Comparison of ENCODE assay signal across 8 cellular contexts in genomic region chr15:34039180-34039486, GRCh38. TPM values are rescaled to one million over a fixed set of nuclear protein-coding genes. Genes with fewer than 3 reads are reported as not detected.
DNase-seq lines count a peak whose midpoint lies in the region; ATAC-seq and TF ChIP-seq lines count a peak whose summit lies in the region.

AVEN (minus strand) TSS chr15:34039204; CDS start chr15:34039046, 158 bp downstream.

- no peaks in the 10 kb centered on the region for H3K27me3 Mint-ChIP-seq in activated naive CD4-positive, alpha-beta T cell treated with anti-CD3 and anti-CD28 coated beads for 36 hours (ENCODE audit: low read depth)
- no peaks in the 10 kb centered on the region for H3K27me3 Mint-ChIP-seq in central memory CD8-positive, alpha-beta T cell

- peak within 1 kb of the TSS; percentile 96 for H3K27ac ChIP-seq in mesenchymal stem cell (ENCODE audit: low read length, poor library complexity, severe bottlenecking)
- peak within 1 kb of the TSS; percentile 89 for H3K27ac ChIP-seq in upper lobe of right lung

- peak within 1 kb of the TSS; percentile 94 for H4K8ac ChIP-seq in mesenchymal stem cell (ENCODE audit: low read length)

- peaks cover 19% of the 10 kb centered on the region for H3K4me1 Mint-ChIP-seq in activated naive CD4-positive, alpha-beta T cell treated with anti-CD3 and anti-CD28 coated beads for 36 hours (ENCODE audit: low read depth)
- peaks cover 15% of the 10 kb centered on the region for H3K4me1 Mint-ChIP-seq in central memory CD8-positive, alpha-beta T cell

- H3K14ac ChIP-seq in mesenchymal stem cell (ENCODE audit: low read length in 2 of 2), result peak within 1 kb of the TSS; percentile 86 to 95

- no peak for DNase-seq in activated naive CD4-positive, alpha-beta T cell treated with anti-CD3 and anti-CD28 coated beads for 36 hours
- DNase-seq in activated naive CD4-positive, alpha-beta T cell treated with Interleukin-2 at 50 U/mL for 16 hours, result no peak
- DNase-seq in central memory CD8-positive, alpha-beta T cell (ENCODE audit: low spot score in 2 of 2), result no peak
- DNase-seq in mesenchymal stem cell (no peak), upper lobe of right lung (no peak), GM19240 (ENCODE audit: insufficient read length, low spot score) (no peak), NOMO-1 (lab: John Stamatoyannopoulos, UW; ENCODE audit: unreplicated experiment in 2 of 2) (no peak)

- peak within 1 kb of the TSS; percentile 98 for H2BK5ac ChIP-seq in mesenchymal stem cell (ENCODE audit: low read depth, low read length, poor library complexity, severe bottlenecking)

- peak within 1 kb of the TSS; percentile 93 for H2BK15ac ChIP-seq in mesenchymal stem cell (ENCODE audit: low read depth, poor library complexity, severe bottlenecking)

- peak within 1 kb of the TSS; percentile 97 for H3K9ac ChIP-seq in mesenchymal stem cell (ENCODE audit: low read length)

- H2BK120ac ChIP-seq in mesenchymal stem cell (ENCODE audit: low read depth, low read length), result peak within 1 kb of the TSS; percentile 85

- H3K27ac Mint-ChIP-seq in activated naive CD4-positive, alpha-beta T cell treated with anti-CD3 and anti-CD28 coated beads for 36 hours, result peak within 1 kb of the TSS; percentile 92
- peak within 1 kb of the TSS; percentile 85 for H3K27ac Mint-ChIP-seq in central memory CD8-positive, alpha-beta T cell (ENCODE audit: low read depth)

- no peak for TF ChIP-seq CTCF in upper lobe of right lung (IDR thresholded peaks at IDR 0.05)

- H3K9me3 Mint-ChIP-seq in activated naive CD4-positive, alpha-beta T cell treated with anti-CD3 and anti-CD28 coated beads for 36 hours, result no peaks in the 10 kb centered on the region
- no peaks in the 10 kb centered on the region for H3K9me3 Mint-ChIP-seq in central memory CD8-positive, alpha-beta T cell

- peak within 1 kb of the TSS; percentile 94 to 96 for H3K4ac ChIP-seq in mesenchymal stem cell (ENCODE audit: low read depth in 1 of 2, low read length in 2 of 2)

- H3K4me3 Mint-ChIP-seq in activated naive CD4-positive, alpha-beta T cell treated with anti-CD3 and anti-CD28 coated beads for 36 hours, result peak within 1 kb of the TSS; percentile 92
- peak within 1 kb of the TSS; percentile 84 for H3K4me3 Mint-ChIP-seq in central memory CD8-positive, alpha-beta T cell

- peak within 1 kb of the TSS; percentile 10 for H2AK5ac ChIP-seq in mesenchymal stem cell (ENCODE audit: low read length, severe bottlenecking)

- H3K4me3 ChIP-seq in mesenchymal stem cell (ENCODE audit: insufficient read depth in 1 of 2, low read depth in 1 of 2, low read length in 2 of 2) (peak within 1 kb of the TSS; percentile 96), upper lobe of right lung (peak within 1 kb of the TSS; percentile 85)

- peak within 1 kb of the TSS; percentile 96 to 98 for H3K18ac ChIP-seq in mesenchymal stem cell (ENCODE audit: low read depth in 1 of 2, low read length in 2 of 2)

- peaks cover 2% of the 10 kb centered on the region for H3K4me1 ChIP-seq in mesenchymal stem cell (ENCODE audit: control insufficient read depth, insufficient read depth, low read depth, low read length)
- peaks cover 7% of the 10 kb centered on the region for H3K4me1 ChIP-seq in upper lobe of right lung

- H4K91ac ChIP-seq in mesenchymal stem cell (ENCODE audit: low read length), result peak within 1 kb of the TSS; percentile 97

- peaks cover 1% of the 10 kb centered on the region for H3K79me1 ChIP-seq in mesenchymal stem cell (replicated peaks; ENCODE audit: low read length, poor library complexity, severe bottlenecking)

- H3K36me3 ChIP-seq in mesenchymal stem cell (ENCODE audit: control insufficient read depth in 1 of 2, insufficient read depth in 2 of 2, low read depth in 1 of 2, low read length in 2 of 2), result no peaks in the 10 kb centered on the region
- no peaks in the 10 kb centered on the region for H3K36me3 ChIP-seq in upper lobe of right lung

- H3K23ac ChIP-seq in mesenchymal stem cell (ENCODE audit: low read length in 2 of 2), result peak within 1 kb of the TSS; percentile 1 to 23

- no peaks in the 10 kb centered on the region for H3K36me3 Mint-ChIP-seq in activated naive CD4-positive, alpha-beta T cell treated with anti-CD3 and anti-CD28 coated beads for 36 hours (ENCODE audit: low read depth)
- H3K36me3 Mint-ChIP-seq in central memory CD8-positive, alpha-beta T cell (ENCODE audit: insufficient read depth), result peaks cover 2% of the 10 kb centered on the region

- CTCF ChIA-PET in activated naive CD4-positive, alpha-beta T cell treated with anti-CD3 and anti-CD28 coated beads for 36 hours (lab: Charles Lee), result interaction anchor here (1.0 to 1.3 kb wide), 3 partner anchors 20 to 68 kb away, joined by 3 to 4 read pairs (median 3); no protein-coding TSS in a partner anchor

- H2BK12ac ChIP-seq in mesenchymal stem cell (ENCODE audit: low read length in 2 of 2), result peak within 1 kb of the TSS; percentile 78 to 96

- peak within 1 kb of the TSS; percentile 69 for H3K4me2 ChIP-seq in mesenchymal stem cell (ENCODE audit: low read length, poor library complexity, severe bottlenecking)

- H3K9me3 ChIP-seq in mesenchymal stem cell (ENCODE audit: control insufficient read depth, low read length), result no peaks in the 10 kb centered on the region
- H3K9me3 ChIP-seq in upper lobe of right lung, result no peaks in the 10 kb centered on the region

- intact Hi-C loops in activated naive CD4-positive, alpha-beta T cell treated with anti-CD3 and anti-CD28 coated beads for 36 hours (cut with micrococcal nuclease), result loop anchor here (1.0 to 5.0 kb wide), 8 partner anchors 62 to 1508 kb away; partner anchors contain the start of genes DPH6, EMC7 and ZNF770
- intact Hi-C loops in upper lobe of right lung (cut with DNase I), result no loop called here

- peak within 1 kb of the TSS; percentile 97 for H2AFZ ChIP-seq in mesenchymal stem cell (ENCODE audit: low read depth, low read length)

- no peak for ATAC-seq in central memory CD8-positive, alpha-beta T cell (replicated peaks; ENCODE audit: extremely low read depth, poor library complexity, severe bottlenecking)
- ATAC-seq in upper lobe of right lung, result no peak
- ATAC-seq in GM19023 (IDR thresholded peaks at IDR 0.05; ENCODE audit: unreplicated experiment), result no peak

- 0% methylated on average over 13 of the region's 23 CpGs for WGBS in mesenchymal stem cell

- H3K27me3 ChIP-seq in mesenchymal stem cell (ENCODE audit: control insufficient read depth in 1 of 2, insufficient read depth in 1 of 2, low read length in 2 of 2) (no peaks in the 10 kb centered on the region), upper lobe of right lung (no peaks in the 10 kb centered on the region)

RNA-seq across cellular contexts. Expression of gene AVEN, which starts in this region (rescaled TPM):
- 10 to 100 TPM; 13.3 to 13.9 TPM for total RNA-seq in activated naive CD4-positive, alpha-beta T cell treated with anti-CD3 and anti-CD28 coated beads for 36 hours
- 12.1 TPM for polyA plus RNA-seq in mesenchymal stem cell (2013, experiment 1 of 2)
- 12.1 TPM for polyA plus RNA-seq in mesenchymal stem cell (2013, experiment 2 of 2)
- 11.5 TPM for total RNA-seq in upper lobe of right lung
